18 cellular contexts compared by ENCODE assay signal in genomic region chr3:190063490-190063889, GRCh38. TPM values are rescaled to one million over a fixed set of nuclear protein-coding genes. Genes with fewer than 3 reads are reported as not detected.
A peak's percentile ranks its signal among the peaks of the same experiment; 100 is the strongest.
DNase-seq lines count a peak whose midpoint lies in the region; ATAC-seq, FAIRE-seq and TF ChIP-seq lines count a peak whose summit lies in the region.
"Had no signal": no experiment of that assay in that cellular context is flagged by ENCODE, and none has a peak within 500 bp of the region (broad histone marks: within the 10 kb centered on the region; RNA-seq: fewer than 3 reads in every experiment).

No MANE protein-coding gene starts in this region.

- TF ChIP-seq CTCF in GM20000 (IDR thresholded peaks at IDR 0.05; ENCODE audit: extremely low read depth, missing control alignments) (no peak), RWPE2 (IDR thresholded peaks at IDR 0.05; ENCODE audit: poor library complexity, severe bottlenecking) (no peak), hepatocyte (IDR thresholded peaks at IDR 0.05; ENCODE audit: poor library complexity) (no peak), pancreas (IDR thresholded peaks at IDR 0.05) (no peak), BE2C (IDR thresholded peaks at IDR 0.05; ENCODE audit: low read depth, low read length) (no peak)

- H3K4me1 Mint-ChIP-seq in stimulated activated naive CD8-positive, alpha-beta T cell treated with anti-CD3 and anti-CD28 coated beads, Interleukin-15, amount 100 ng/mL, for 72 hours = no peaks in the 10 kb centered on the region

- H4K20me1 ChIP-seq in hepatocyte (ENCODE audit: insufficient read depth, poor library complexity, severe bottlenecking) = no peaks in the 10 kb centered on the region

- no peak overlapping the region for H3K4me3 ChIP-seq in RWPE2 (ENCODE audit: severe bottlenecking)
- H3K4me3 ChIP-seq in hepatocyte = no peak overlapping the region
- H3K4me3 ChIP-seq in pancreas = no peak overlapping the region
- H3K4me3 ChIP-seq in BE2C (ENCODE audit: low read depth, low read length) = no peak overlapping the region

- 69% methylated on average over 3 of the region's 3 CpGs for WGBS in hepatocyte (ENCODE audit: low lambda C conversion rate, missing lambda C conversion rate)
- WGBS in pancreas, 2 donors = 63% methylated on average over 3 of the region's 3 CpGs

- H3K9me2 ChIP-seq in hepatocyte (replicated peaks; ENCODE audit: insufficient read depth) = no peaks in the 10 kb centered on the region

- H3K4me2 ChIP-seq in hepatocyte = no peak overlapping the region

- no peak overlapping the region for H2AFZ ChIP-seq in hepatocyte

- intact Hi-C loops in pancreas (cut with DNase I) = no loop called here

- H3K9me3 Mint-ChIP-seq in stimulated activated naive CD8-positive, alpha-beta T cell treated with anti-CD3 and anti-CD28 coated beads, Interleukin-15, amount 100 ng/mL, for 72 hours = no peaks in the 10 kb centered on the region

- H3K27me3 Mint-ChIP-seq in stimulated activated naive CD8-positive, alpha-beta T cell treated with anti-CD3 and anti-CD28 coated beads, Interleukin-15, amount 100 ng/mL, for 72 hours = no peaks in the 10 kb centered on the region

- H3K27ac ChIP-seq in RWPE2 (ENCODE audit: poor library complexity, severe bottlenecking) = peak overlapping the region; percentile 55
- H3K27ac ChIP-seq in hepatocyte = peak overlapping the region; percentile 10
- no peak overlapping the region for H3K27ac ChIP-seq in pancreas

- no peak for FAIRE-seq in pancreas (lab: Jason Lieb, UNC)
- FAIRE-seq: H1 had no signal

- no peak overlapping the region for H3K4me3 Mint-ChIP-seq in stimulated activated naive CD8-positive, alpha-beta T cell treated with anti-CD3 and anti-CD28 coated beads, Interleukin-15, amount 100 ng/mL, for 72 hours
- H3K4me3 Mint-ChIP-seq: CD4-positive, alpha-beta memory T cell had no signal

- peak; percentile 5 for DNase-seq in GM20000 (ENCODE audit: low spot score)
- DNase-seq in RWPE2 (ENCODE audit: low spot score) = no peak
- DNase-seq in hepatocyte (ENCODE audit: low spot score) = no peak
- no peak for DNase-seq in activated T-cell treated with anti-CD3 and anti-CD28 coated beads, Interleukin-2, amount 50 U/mL, for 1 hour
- no peak for DNase-seq in stimulated activated naive CD8-positive, alpha-beta T cell treated with anti-CD3 and anti-CD28 coated beads, Interleukin-15, amount 100 ng/mL, for 72 hours
- no peak for DNase-seq in pancreas
- DNase-seq in BE2C = no peak
- DNase-seq: CD4-positive, alpha-beta memory T cell; DMS53; Karpas-422; MM.1S; NCI-H1092 treated with DMSO at 0.1 percent for 48 hours; NCI-H187; NCI-H446 treated with DMSO at 0.1 percent for 48 hours; NCI-H748 treated with DMSO at 0.1 percent for 48 hours; OCI-M1; RPMI8226 had no signal

- H3K79me2 ChIP-seq in hepatocyte = peaks cover 3% of the 10 kb centered on the region

- H3K9me3 ChIP-seq in RWPE2 (ENCODE audit: severe bottlenecking) (no peaks in the 10 kb centered on the region), hepatocyte (ENCODE audit: low read depth) (no peaks in the 10 kb centered on the region), pancreas (no peaks in the 10 kb centered on the region), BE2C (no peaks in the 10 kb centered on the region)

- peaks cover 8% of the 10 kb centered on the region for H3K4me1 ChIP-seq in RWPE2 (ENCODE audit: insufficient read depth, poor library complexity, severe bottlenecking)
- H3K4me1 ChIP-seq in hepatocyte (ENCODE audit: insufficient read depth) = peaks cover 8% of the 10 kb centered on the region
- H3K4me1 ChIP-seq in pancreas = no peaks in the 10 kb centered on the region
- no peaks in the 10 kb centered on the region for H3K4me1 ChIP-seq in BE2C

- no peaks in the 10 kb centered on the region for H3K36me3 ChIP-seq in RWPE2 (ENCODE audit: low read depth)
- no peaks in the 10 kb centered on the region for H3K36me3 ChIP-seq in hepatocyte (replicated peaks; ENCODE audit: insufficient read depth, low read depth)
- H3K36me3 ChIP-seq in pancreas = no peaks in the 10 kb centered on the region
- no peaks in the 10 kb centered on the region for H3K36me3 ChIP-seq in BE2C

- ATAC-seq in RWPE2 (ENCODE audit: low read depth) (no peak), pancreas (no peak)
- no peak for ATAC-seq in stimulated activated naive CD8-positive, alpha-beta T cell treated with anti-CD3 and anti-CD28 coated beads, Interleukin-15, amount 100 ng/mL, for 72 hours

- H3K27ac Mint-ChIP-seq in stimulated activated naive CD8-positive, alpha-beta T cell treated with anti-CD3 and anti-CD28 coated beads, Interleukin-15, amount 100 ng/mL, for 72 hours = no peak overlapping the region
- H3K27ac Mint-ChIP-seq: CD4-positive, alpha-beta memory T cell had no signal

- H3K27me3 ChIP-seq in RWPE2 (ENCODE audit: insufficient read depth, poor library complexity, severe bottlenecking) (no peaks in the 10 kb centered on the region), hepatocyte (no peaks in the 10 kb centered on the region), pancreas (no peaks in the 10 kb centered on the region), BE2C (no peaks in the 10 kb centered on the region)

RNA-seq across cellular contexts. Expression of gene P3H2, which starts 57.2 kb away (rescaled TPM):
- total RNA-seq in hepatocyte (14.5 and 29.7 TPM in 2 replicates), pancreas (1 to 10 TPM; 1.2 to 5.7 (median 4.4) TPM)
- polyA plus RNA-seq in hepatocyte (14.5 and 17.1 TPM in 2 replicates), pancreas (1 to 10 TPM; 1.5 to 5.0 TPM)
- polyA plus RNA-seq in BE2C (2012; ENCODE audit: insufficient read depth, insufficient read length, low read depth) = not detected
- total RNA-seq: CD4-positive, alpha-beta memory T cell had no signal
- polyA plus RNA-seq: CD4-positive, alpha-beta memory T cell had no signal

Comparison
In these comparisons a context has a peak if more than half of its experiments do, and no peak if none do; other contexts are left out.
1. H3K27ac ChIP-seq: peak in RWPE2 (single experiment) and hepatocyte (single experiment); none in pancreas (0 of 4).